In genomic region chr2:62505649-62506420, GRCh38 we compare ENCODE assay signal across 1 cellular context.
A peak's percentile ranks its signal among the peaks of the same experiment; 100 is the strongest.
TF ChIP-seq lines count a peak whose summit lies in the region.

Gene TMEM17, minus strand, starts transcription at chr2:62506195. Its CDS starts 66 bp downstream, at chr2:62506129.

TF ChIP-seq in HepG2, 621 proteins besides CTCF, POLR2A, EP300 and RAD21 (continued from another document and continues in another):
- peak; percentile 75 for TF ChIP-seq ZBTB14 (CRISPR knock-in tag; IDR thresholded peaks at IDR 0.05)
- TF ChIP-seq AHDC1 (CRISPR knock-in tag; IDR thresholded peaks at IDR 0.05; ENCODE audit: borderline replicate concordance): no peak
- 0 out of 2 replicates have a peak, but pooled peaks have one; percentile 29 for TF ChIP-seq YEATS4 (CRISPR knock-in tag; IDR thresholded peaks at IDR 0.05; ENCODE audit: borderline replicate concordance)
- TF ChIP-seq ZBED4 (CRISPR knock-in tag; IDR thresholded peaks at IDR 0.05; ENCODE audit: borderline replicate concordance): 0 out of 2 replicates have a peak, but pooled peaks have one; percentile 18
- peak; percentile 23 for TF ChIP-seq HNRNPLL (IDR thresholded peaks at IDR 0.05; ENCODE audit: low read depth, low read length, poor library complexity, severe bottlenecking)
- TF ChIP-seq ZNF512B (CRISPR knock-in tag; IDR thresholded peaks at IDR 0.05; ENCODE audit: borderline replicate concordance): no peak
- 0 out of 2 replicates have a peak, but pooled peaks have one; percentile 17 for TF ChIP-seq ZMYM4 (CRISPR knock-in tag; IDR thresholded peaks at IDR 0.05)
- TF ChIP-seq ZMAT3 (CRISPR knock-in tag; conservative IDR thresholded peaks at IDR 0.05): no peak
- TF ChIP-seq KAT2B (IDR thresholded peaks at IDR 0.05; ENCODE audit: borderline replicate concordance, low read depth, low read length): no peak
- TF ChIP-seq MED1 (CRISPR knock-in tag; IDR thresholded peaks at IDR 0.05): 0 out of 2 replicates have a peak, but pooled peaks have one; percentile 24
- 0 out of 2 replicates have a peak, but pooled peaks have one; percentile 33 for TF ChIP-seq RXRA (CRISPR knock-in tag; IDR thresholded peaks at IDR 0.05)
- TF ChIP-seq ZNF513 (CRISPR knock-in tag; conservative IDR thresholded peaks at IDR 0.05): no peak
- TF ChIP-seq ZSCAN5A (CRISPR knock-in tag; IDR thresholded peaks at IDR 0.05; ENCODE audit: borderline replicate concordance): 0 out of 2 replicates have a peak, but pooled peaks have one; percentile 39
- TF ChIP-seq ZNF687 (CRISPR knock-in tag; IDR thresholded peaks at IDR 0.05): peak; percentile 77
- TF ChIP-seq ZBTB33 (CRISPR knock-in tag; IDR thresholded peaks at IDR 0.05): peak; percentile 81; the same call in 1 of the 2 replicates
- TF ChIP-seq HNF4A (CRISPR knock-in tag; IDR thresholded peaks at IDR 0.05): peak; percentile 20; the same call in 1 of the 2 replicates
- TF ChIP-seq ZNF367 (CRISPR knock-in tag; IDR thresholded peaks at IDR 0.05; ENCODE audit: borderline replicate concordance): no peak
- TF ChIP-seq ZNF841 (CRISPR knock-in tag; IDR thresholded peaks at IDR 0.05; ENCODE audit: borderline replicate concordance): no peak
- peak; percentile 15 for TF ChIP-seq AGO2 (optimal IDR thresholded peaks at IDR 0.05; ENCODE audit: low read depth, low read length)
- no peak for TF ChIP-seq IRX3 (CRISPR knock-in tag; IDR thresholded peaks at IDR 0.05; ENCODE audit: borderline replicate concordance, low read depth)
- TF ChIP-seq MXD3 (CRISPR knock-in tag; IDR thresholded peaks at IDR 0.05): no peak
- no peak for TF ChIP-seq ZNF75D (CRISPR knock-in tag; IDR thresholded peaks at IDR 0.05; ENCODE audit: borderline replicate concordance)
- no peak for TF ChIP-seq STAT5B (CRISPR knock-in tag; IDR thresholded peaks at IDR 0.05)
- peak; percentile 35; the same call in 1 of the 2 replicates for TF ChIP-seq ATF7-NPFF (CRISPR knock-in tag; IDR thresholded peaks at IDR 0.05; ENCODE audit: low read depth)
